11 cellular contexts compared by ENCODE assay signal in genomic region chr19:51123381-51124186, GRCh38. TPM values are rescaled to one million over a fixed set of nuclear protein-coding genes. Genes with fewer than 3 reads are reported as not detected.
A peak's percentile ranks its signal among the peaks of the same experiment; 100 is the strongest.
DNase-seq lines count a peak whose midpoint lies in the region; ATAC-seq, FAIRE-seq and TF ChIP-seq lines count a peak whose summit lies in the region.
"Had no signal": no experiment of that assay in that cellular context is flagged by ENCODE, and none has a peak within 500 bp of the region (broad histone marks: within the 10 kb centered on the region; RNA-seq: fewer than 3 reads in every experiment).

No MANE protein-coding gene starts in this region.

- WGBS in H1 (ENCODE audit: extremely low coverage in 1 of 2, insufficient coverage in 1 of 2, insufficient read length in 1 of 2, insufficient replicate concordance in 2 of 2, low coverage in 1 of 2, low lambda C conversion rate in 2 of 2, missing lambda C conversion rate in 1 of 2), 2 experiments, result 90% methylated on average over 15 of the region's 15 CpGs; no CpG with 5 or more reads in 1 of the 2 experiments
- WGBS in stomach, 5 donors, result 67 to 75% (median 70%) methylated on average over 15 of the region's 15 CpGs

- H3K4ac ChIP-seq in H1 (replicated peaks; ENCODE audit: insufficient read length, low read depth, low read length), result no peak overlapping the region

- H3K27ac ChIP-seq in H1 (ENCODE audit: low read depth, low read length) (no peak overlapping the region), stomach (peak overlapping the region in 3 of 5 donors; percentile 61 to 81 (median 74)), kidney (ENCODE audit: low read depth in 2 of 2, low read length in 2 of 2) (peak overlapping the region in 1 of 2 donors; percentile 9)
- H3K27ac ChIP-seq: tibial artery had no signal

- H3K27ac Mint-ChIP-seq in activated CD4-positive, alpha-beta T cell treated with anti-CD3 and anti-CD28 coated beads for 36 hours, result peak overlapping the region; percentile 83
- peak overlapping the region; percentile 88 for H3K27ac Mint-ChIP-seq in activated CD8-positive, alpha-beta T cell treated with anti-CD3 and anti-CD28 coated beads for 36 hours

- no peak overlapping the region for H2AK5ac ChIP-seq in H1 (ENCODE audit: low read depth, low read length)

- intact Hi-C loops in activated CD4-positive, alpha-beta T cell treated with anti-CD3 and anti-CD28 coated beads for 36 hours (cut with DNase I, micrococcal nuclease), result no loop called here
- intact Hi-C loops in activated CD8-positive, alpha-beta T cell treated with anti-CD3 and anti-CD28 coated beads for 36 hours (cut with micrococcal nuclease), result no loop called here
- intact Hi-C loops in stomach (cut with DNase I; ENCODE audit: low total_unique reads), result no loop called here
- intact Hi-C loops in kidney (cut with DNase I), result no loop called here

- H3K79me2 ChIP-seq in H1 (ENCODE audit: control insufficient read depth in 1 of 2, insufficient read depth in 2 of 2, low read length in 2 of 2), result no peaks in the 10 kb centered on the region

- no peak overlapping the region for H3K23ac ChIP-seq in H1 (ENCODE audit: insufficient read length)

- H3K56ac ChIP-seq in H1 (replicated peaks; ENCODE audit: insufficient read length, low read depth, low read length), result no peak overlapping the region

- no peaks in the 10 kb centered on the region for H3K9me3 Mint-ChIP-seq in activated CD4-positive, alpha-beta T cell treated with anti-CD3 and anti-CD28 coated beads for 36 hours (ENCODE audit: low read depth)
- no peaks in the 10 kb centered on the region for H3K9me3 Mint-ChIP-seq in activated CD8-positive, alpha-beta T cell treated with anti-CD3 and anti-CD28 coated beads for 36 hours

- no peaks in the 10 kb centered on the region for H3K36me3 ChIP-seq in H1 (ENCODE audit: control insufficient read depth in 2 of 4, insufficient read depth in 4 of 4, low read length in 3 of 4)
- no peaks in the 10 kb centered on the region for H3K36me3 ChIP-seq in stomach
- no peaks in the 10 kb centered on the region for H3K36me3 ChIP-seq in kidney (ENCODE audit: control insufficient read depth in 1 of 2, insufficient read depth in 2 of 2, low read length in 2 of 2)
- H3K36me3 ChIP-seq: tibial artery had no signal

- no peak overlapping the region for H3K4me3 ChIP-seq in H1 (ENCODE audit: extremely low read depth in 1 of 4, insufficient read depth in 2 of 4, low read depth in 3 of 4, low read length in 4 of 4)
- peak overlapping the region in 1 of 4 donors; percentile 9 for H3K4me3 ChIP-seq in stomach
- H3K4me3 ChIP-seq in kidney (ENCODE audit: low read length in 2 of 2), result no peak overlapping the region
- H3K4me3 ChIP-seq: tibial artery had no signal

- no peak overlapping the region for H3K4me2 ChIP-seq in H1 (ENCODE audit: insufficient read depth in 1 of 2, low read depth in 2 of 2, low read length in 2 of 2)

- H2AFZ ChIP-seq in H1 (ENCODE audit: low read length), result no peak overlapping the region; the same call in 1 of the 2 replicates

- TF ChIP-seq EP300 in H1 (IDR thresholded peaks at IDR 0.05; ENCODE audit: borderline replicate concordance in 1 of 2, low read depth in 2 of 2, low read length in 2 of 2) (no peak), stomach (IDR thresholded peaks at IDR 0.05) (no peak)

- H4K8ac ChIP-seq in H1 (ENCODE audit: extremely low read depth, insufficient read depth, low read length), result peak overlapping the region; percentile 43; the same call in 1 of the 2 replicates

- H3K23me2 ChIP-seq in H1 (ENCODE audit: low read depth, low read length), result no peaks in the 10 kb centered on the region; the same call in 1 of the 2 replicates

- no peak overlapping the region for H2BK120ac ChIP-seq in H1 (replicated peaks; ENCODE audit: low read depth, low read length)

- H2BK20ac ChIP-seq in H1 (ENCODE audit: low read length), result no peak overlapping the region

- no peak for TF ChIP-seq RAD21 in H1 (IDR thresholded peaks at IDR 0.05 in 1 of 2, conservative IDR thresholded peaks at IDR 0.05 in 1 of 2; ENCODE audit: low read depth in 2 of 2, low read length in 2 of 2)

- H3K79me1 ChIP-seq in H1 (ENCODE audit: low read depth, low read length), result no peaks in the 10 kb centered on the region

- H3K9ac ChIP-seq in H1 (replicated peaks in 1 of 4; ENCODE audit: extremely low read depth in 1 of 4, low read depth in 3 of 4, low read length in 3 of 4), result no peak overlapping the region
- no peak overlapping the region for H3K9ac ChIP-seq in kidney (ENCODE audit: low read length in 2 of 2)

- peak; percentile 71 for DNase-seq in activated CD4-positive, alpha-beta T cell treated with anti-CD3 and anti-CD28 coated beads for 36 hours
- no peak for DNase-seq in activated CD4-positive, alpha-beta T cell treated with anti-CD3 and anti-CD28 coated beads for 1 hour
- peak; percentile 75 for DNase-seq in activated CD8-positive, alpha-beta T cell treated with anti-CD3 and anti-CD28 coated beads for 36 hours
- DNase-seq in H1 (ENCODE audit: low read depth in 1 of 2, low spot score in 2 of 2) (no peak), stomach (peak; percentile 50), kidney (no peak), NCI-H1694 (lab: John Stamatoyannopoulos, UW) (no peak)
- DNase-seq: NCI-H2029 had no signal

- no peak for TF ChIP-seq CTCF in activated CD8-positive, alpha-beta T cell treated with anti-CD3 and anti-CD28 coated beads for 36 hours (IDR thresholded peaks at IDR 0.05)
- TF ChIP-seq CTCF in H1 (IDR thresholded peaks at IDR 0.05; ENCODE audit: control extremely low read depth in 1 of 3, insufficient read depth in 1 of 3, low read depth in 1 of 3, low read length in 3 of 3), result no peak
- TF ChIP-seq CTCF in stomach (IDR thresholded peaks at IDR 0.05), result no peak
- TF ChIP-seq CTCF in kidney (IDR thresholded peaks at IDR 0.05; ENCODE audit: borderline replicate concordance, extremely low read depth, insufficient read depth), result no peak

- H2BK5ac ChIP-seq in H1 (ENCODE audit: low read depth, low read length), result no peak overlapping the region

- no peaks in the 10 kb centered on the region for H4K20me1 ChIP-seq in H1 (replicated peaks in 1 of 2; ENCODE audit: control insufficient read depth in 1 of 2, insufficient read depth in 2 of 2, low read length in 2 of 2)

- H2BK12ac ChIP-seq in H1 (ENCODE audit: low read depth, low read length), result no peak overlapping the region

- no peak overlapping the region for H4K5ac ChIP-seq in H1 (ENCODE audit: insufficient read length, low read depth, low read length)

- no peak overlapping the region for H3K14ac ChIP-seq in H1 (ENCODE audit: insufficient read length)

- peak overlapping the region; percentile 38 for H3K4me3 Mint-ChIP-seq in activated CD4-positive, alpha-beta T cell treated with anti-CD3 and anti-CD28 coated beads for 36 hours
- peak overlapping the region; percentile 39 for H3K4me3 Mint-ChIP-seq in activated CD8-positive, alpha-beta T cell treated with anti-CD3 and anti-CD28 coated beads for 36 hours

- H3K18ac ChIP-seq in H1 (ENCODE audit: extremely low read depth, low read length), result no peak overlapping the region

- CTCF ChIA-PET in activated CD4-positive, alpha-beta T cell treated with anti-CD3 and anti-CD28 coated beads for 36 hours (lab: Charles Lee), result interaction anchor here (1.4 kb wide), 1 partner anchor 35 kb away, joined by 3 read pairs; no protein-coding TSS in a partner anchor
- CTCF ChIA-PET in activated CD8-positive, alpha-beta T cell treated with anti-CD3 and anti-CD28 coated beads for 36 hours (lab: Charles Lee), result interaction anchor here (1.2 to 1.5 kb wide), 3 partner anchors 11 to 103 kb away, joined by 3 to 4 read pairs (median 3); no protein-coding TSS in a partner anchor
- CTCF ChIA-PET in H1 (lab: Charles Lee; ENCODE audit: partially characterized antibody), result interaction anchor here (1.5 kb wide), 1 partner anchor 12 kb away, joined by 4 read pairs; no protein-coding TSS in a partner anchor

- H3K4me1 ChIP-seq in H1 (replicated peaks in 1 of 4; ENCODE audit: control insufficient read depth in 3 of 4, insufficient read depth in 4 of 4, low read length in 3 of 4), result peaks cover 0 to 2% (median 0%) of the 10 kb centered on the region in 4 experiments; a peak in 1 of 7 replicates
- peaks cover 0 to 7% (median 4%) of the 10 kb centered on the region in 4 donors for H3K4me1 ChIP-seq in stomach
- H3K4me1 ChIP-seq in kidney (ENCODE audit: control insufficient read depth in 1 of 2, insufficient read depth in 1 of 2, low read depth in 1 of 2, low read length in 2 of 2), result peaks cover 0 to 8% of the 10 kb centered on the region in 2 donors
- H3K4me1 ChIP-seq: tibial artery had no signal

- H3K9me3 ChIP-seq in H1 (ENCODE audit: insufficient read depth in 2 of 2, low read depth in 1 of 2, low read length in 1 of 2) (no peaks in the 10 kb centered on the region), stomach (no peaks in the 10 kb centered on the region), kidney (ENCODE audit: control insufficient read depth in 1 of 2, low read length in 2 of 2) (no peaks in the 10 kb centered on the region)
- H3K9me3 ChIP-seq: tibial artery had no signal

- H4K91ac ChIP-seq in H1 (replicated peaks; ENCODE audit: insufficient read length, low read length), result no peak overlapping the region

- TF ChIP-seq POLR2A in H1 (IDR thresholded peaks at IDR 0.05; ENCODE audit: control extremely low read depth in 1 of 2, low read depth in 2 of 2, low read length in 2 of 2) (no peak), stomach (IDR thresholded peaks at IDR 0.05) (no peak)

- ATAC-seq in activated CD4-positive, alpha-beta T cell treated with anti-CD3 and anti-CD28 coated beads for 36 hours, result peak; percentile 79
- peak; percentile 76 for ATAC-seq in activated CD8-positive, alpha-beta T cell treated with anti-CD3 and anti-CD28 coated beads for 36 hours
- no peak for ATAC-seq in HG03521 (IDR thresholded peaks at IDR 0.05; ENCODE audit: unreplicated experiment)

- no peaks in the 10 kb centered on the region for H3K27me3 Mint-ChIP-seq in activated CD4-positive, alpha-beta T cell treated with anti-CD3 and anti-CD28 coated beads for 36 hours
- H3K27me3 Mint-ChIP-seq in activated CD8-positive, alpha-beta T cell treated with anti-CD3 and anti-CD28 coated beads for 36 hours, result no peaks in the 10 kb centered on the region

- H2BK15ac ChIP-seq in H1 (ENCODE audit: low read length), result no peak overlapping the region

- no peaks in the 10 kb centered on the region for H3K36me3 Mint-ChIP-seq in activated CD4-positive, alpha-beta T cell treated with anti-CD3 and anti-CD28 coated beads for 36 hours (ENCODE audit: low read depth)
- H3K36me3 Mint-ChIP-seq in activated CD8-positive, alpha-beta T cell treated with anti-CD3 and anti-CD28 coated beads for 36 hours (ENCODE audit: low read depth), result peaks cover 2% of the 10 kb centered on the region

- POLR2A ChIA-PET in activated CD4-positive, alpha-beta T cell treated with anti-CD3 and anti-CD28 coated beads for 36 hours (lab: Charles Lee), result no interaction called here
- POLR2A ChIA-PET in activated CD8-positive, alpha-beta T cell treated with anti-CD3 and anti-CD28 coated beads for 36 hours (lab: Charles Lee), result interaction anchor here (1.0 kb wide), 1 partner anchor 10 kb away, joined by 3 read pairs; no protein-coding TSS in a partner anchor
- POLR2A ChIA-PET in H1 (lab: Charles Lee; ENCODE audit: partially characterized antibody), result no interaction called here

- FAIRE-seq in H1 (lab: Jason Lieb, UNC), result no peak
- FAIRE-seq in kidney (lab: Jason Lieb, UNC), result no peak
- FAIRE-seq: keratinocyte had no signal

- peaks cover 67% of the 10 kb centered on the region for H3K4me1 Mint-ChIP-seq in activated CD4-positive, alpha-beta T cell treated with anti-CD3 and anti-CD28 coated beads for 36 hours
- peaks cover 67% of the 10 kb centered on the region for H3K4me1 Mint-ChIP-seq in activated CD8-positive, alpha-beta T cell treated with anti-CD3 and anti-CD28 coated beads for 36 hours (ENCODE audit: low read depth)

- no peaks in the 10 kb centered on the region; a peak in 1 of 7 replicates for H3K27me3 ChIP-seq in H1 (replicated peaks in 1 of 4; ENCODE audit: control insufficient read depth in 3 of 4, extremely low read depth in 1 of 4, insufficient read depth in 3 of 4, low read length in 3 of 4)
- peaks cover 0 to 38% (median 0%) of the 10 kb centered on the region in 3 donors for H3K27me3 ChIP-seq in stomach

RNA-seq across cellular contexts. Expression of gene SIGLEC9, which starts 1.1 kb away (rescaled TPM):
- under 1 TPM; 0.37 to 0.49 TPM for total RNA-seq in activated CD4-positive, alpha-beta T cell treated with anti-CD3 and anti-CD28 coated beads for 36 hours
- under 1 TPM; 0.40 to 0.65 TPM for total RNA-seq in activated CD8-positive, alpha-beta T cell treated with anti-CD3 and anti-CD28 coated beads for 36 hours
- not detected in 2 replicates for total RNA-seq in H1 (2021; fragmentation: NEBNext Ultra II Directional; extraction: Animal tissue kit (Norgen Biotek cat#: 25700))
- polyA plus RNA-seq in H1 (2011; rRNA removed) (0.05 TPM in 1 of 2 replicates, not detected in the other), stomach (1 to 10 TPM in 1 of 3 donors, under 1 TPM in 2; 0.61 to 3.6 (median 0.80) TPM), kidney (ENCODE audit: insufficient read depth, low read depth, low replicate concordance) (1.6 TPM)
- polyA plus RNA-seq in H1 (2011; cell fraction: cytosol; rRNA removed), result not detected
- polyA plus RNA-seq in H1 (2011; cell fraction: nucleus; rRNA removed), result not detected
- not detected in 4 replicates for polyA plus RNA-seq in H1 (2012, experiment 1 of 2)
- polyA plus RNA-seq in H1 (2012, experiment 2 of 2), result not detected
- polyA plus RNA-seq in H1 (2013, experiment 1 of 2), result not detected
- polyA plus RNA-seq in H1 (2013, experiment 2 of 2), result not detected
- polyA minus RNA-seq in H1 (2011; rRNA and poly(A)+ RNA removed), result not detected in 2 replicates
- not detected for polyA minus RNA-seq in H1 (2011; cell fraction: cytosol; rRNA and poly(A)+ RNA removed)
- not detected for polyA minus RNA-seq in H1 (2011; cell fraction: nucleus; rRNA and poly(A)+ RNA removed)
- total RNA-seq in stomach (10 to 100 TPM in 1 of 5 donors, 1 to 10 TPM in 3, not detected in 1; 1.1 to 13.9 (median 1.9) TPM), kidney (8.1 TPM)
- polyA plus RNA-seq: keratinocyte had no signal

RNA-seq across cellular contexts. Expression of gene CTU1, which starts 15.4 kb away (rescaled TPM):
- 1 to 10 TPM; 7.2 to 9.1 TPM for total RNA-seq in activated CD4-positive, alpha-beta T cell treated with anti-CD3 and anti-CD28 coated beads for 36 hours
- total RNA-seq in activated CD8-positive, alpha-beta T cell treated with anti-CD3 and anti-CD28 coated beads for 36 hours, result 10 to 100 TPM; 10.6 to 11.1 TPM
- total RNA-seq in H1 (2021; fragmentation: NEBNext Ultra II Directional; extraction: Animal tissue kit (Norgen Biotek cat#: 25700)), result 7.2 and 8.1 TPM in 2 replicates
- polyA plus RNA-seq in H1 (2011; rRNA removed) (4.6 and 6.6 TPM in 2 replicates), stomach (1 to 10 TPM; 2.4 to 5.3 (median 2.8) TPM), kidney (ENCODE audit: insufficient read depth, low read depth, low replicate concordance) (5.2 TPM)
- 5.2 TPM for polyA plus RNA-seq in H1 (2011; cell fraction: cytosol; rRNA removed)
- polyA plus RNA-seq in H1 (2011; cell fraction: nucleus; rRNA removed), result 12.7 TPM
- 2.9 to 4.4 TPM (median 3.7 TPM) in 4 replicates for polyA plus RNA-seq in H1 (2012, experiment 1 of 2)
- 1.4 TPM for polyA plus RNA-seq in H1 (2012, experiment 2 of 2)
- polyA plus RNA-seq in H1 (2013, experiment 1 of 2), result 3.1 TPM
- 2.6 TPM for polyA plus RNA-seq in H1 (2013, experiment 2 of 2)
- 1.4 and 1.6 TPM in 2 replicates for polyA minus RNA-seq in H1 (2011; rRNA and poly(A)+ RNA removed)
- polyA minus RNA-seq in H1 (2011; cell fraction: cytosol; rRNA and poly(A)+ RNA removed), result 3.9 TPM
- 4.5 TPM for polyA minus RNA-seq in H1 (2011; cell fraction: nucleus; rRNA and poly(A)+ RNA removed)
- total RNA-seq in stomach (10 to 100 TPM in 2 of 5 donors, 1 to 10 TPM in 2, under 1 TPM in 1; 0.58 to 47.3 (median 7.4) TPM), kidney (8.4 TPM)

RNA-seq across cellular contexts. Expression of gene SIGLEC7, which starts 18.5 kb away (rescaled TPM):
- total RNA-seq in activated CD4-positive, alpha-beta T cell treated with anti-CD3 and anti-CD28 coated beads for 36 hours, result not detected
- not detected for total RNA-seq in activated CD8-positive, alpha-beta T cell treated with anti-CD3 and anti-CD28 coated beads for 36 hours
- total RNA-seq in H1 (2021; fragmentation: NEBNext Ultra II Directional; extraction: Animal tissue kit (Norgen Biotek cat#: 25700)), result not detected in 2 replicates
- polyA plus RNA-seq in H1 (2011; rRNA removed) (not detected in 2 replicates), stomach (1 to 10 TPM in 1 of 3 donors, under 1 TPM in 1, not detected in 1; 0.50 to 1.8 TPM), kidney (ENCODE audit: insufficient read depth, low read depth, low replicate concordance) (1.2 TPM)
- not detected for polyA plus RNA-seq in H1 (2011; cell fraction: cytosol; rRNA removed)
- not detected for polyA plus RNA-seq in H1 (2011; cell fraction: nucleus; rRNA removed)
- polyA plus RNA-seq in H1 (2012, experiment 1 of 2), result not detected in 4 replicates
- not detected for polyA plus RNA-seq in H1 (2012, experiment 2 of 2)
- not detected for polyA plus RNA-seq in H1 (2013, experiment 1 of 2)
- not detected for polyA plus RNA-seq in H1 (2013, experiment 2 of 2)
- not detected in 2 replicates for polyA minus RNA-seq in H1 (2011; rRNA and poly(A)+ RNA removed)
- not detected for polyA minus RNA-seq in H1 (2011; cell fraction: cytosol; rRNA and poly(A)+ RNA removed)
- polyA minus RNA-seq in H1 (2011; cell fraction: nucleus; rRNA and poly(A)+ RNA removed), result not detected
- total RNA-seq in stomach (1 to 10 TPM in 1 of 5 donors, under 1 TPM in 1, not detected in 3; 0.18 to 1.3 TPM), kidney (4.0 TPM)
- polyA plus RNA-seq: keratinocyte had no signal

RNA-seq across cellular contexts. Expression of gene KLK14, which starts 40.9 kb away (rescaled TPM):
- total RNA-seq in activated CD4-positive, alpha-beta T cell treated with anti-CD3 and anti-CD28 coated beads for 36 hours, result 1 to 10 TPM in 1 of 2 experiments, under 1 TPM in 1; 0.69 to 1.1 TPM
- under 1 TPM; 0.32 to 0.43 TPM for total RNA-seq in activated CD8-positive, alpha-beta T cell treated with anti-CD3 and anti-CD28 coated beads for 36 hours
- 0.40 and 1.2 TPM in 2 replicates for total RNA-seq in H1 (2021; fragmentation: NEBNext Ultra II Directional; extraction: Animal tissue kit (Norgen Biotek cat#: 25700))
- polyA plus RNA-seq in H1 (2011; rRNA removed), result 0.09 and 0.22 TPM in 2 replicates
- polyA plus RNA-seq in H1 (2011; cell fraction: cytosol; rRNA removed), result 0.32 TPM
- polyA plus RNA-seq in H1 (2011; cell fraction: nucleus; rRNA removed), result 2.3 TPM
- 0.64 to 0.87 TPM (median 0.86 TPM) in 4 replicates for polyA plus RNA-seq in H1 (2012, experiment 1 of 2)
- polyA plus RNA-seq in H1 (2012, experiment 2 of 2), result not detected
- 0.24 TPM for polyA plus RNA-seq in H1 (2013, experiment 1 of 2)
- 0.28 TPM for polyA plus RNA-seq in H1 (2013, experiment 2 of 2)
- not detected in 2 replicates for polyA minus RNA-seq in H1 (2011; rRNA and poly(A)+ RNA removed)
- polyA minus RNA-seq in H1 (2011; cell fraction: cytosol; rRNA and poly(A)+ RNA removed), result not detected
- polyA minus RNA-seq in H1 (2011; cell fraction: nucleus; rRNA and poly(A)+ RNA removed), result not detected
- total RNA-seq in stomach, result not detected
- polyA plus RNA-seq in stomach, result under 1 TPM in 2 of 3 donors, not detected in 1; 0.31 to 0.35 TPM
- 0.22 TPM for total RNA-seq in kidney
- polyA plus RNA-seq in kidney (ENCODE audit: insufficient read depth, low read depth, low replicate concordance), result not detected

RNA-seq across cellular contexts. Expression of gene KLK13, which starts 58.7 kb away (rescaled TPM):
- total RNA-seq in activated CD4-positive, alpha-beta T cell treated with anti-CD3 and anti-CD28 coated beads for 36 hours, result not detected
- total RNA-seq in activated CD8-positive, alpha-beta T cell treated with anti-CD3 and anti-CD28 coated beads for 36 hours, result not detected
- total RNA-seq in H1 (2021; fragmentation: NEBNext Ultra II Directional; extraction: Animal tissue kit (Norgen Biotek cat#: 25700)), result 4.2 and 5.0 TPM in 2 replicates
- polyA plus RNA-seq in H1 (2011; rRNA removed) (4.5 and 4.6 TPM in 2 replicates), stomach (10 to 100 TPM in 1 of 3 donors, 1 to 10 TPM in 2; 3.2 to 82.1 (median 9.5) TPM), kidney (ENCODE audit: insufficient read depth, low read depth, low replicate concordance) (not detected)
- 4.3 TPM for polyA plus RNA-seq in H1 (2011; cell fraction: cytosol; rRNA removed)
- 4.7 TPM for polyA plus RNA-seq in H1 (2011; cell fraction: nucleus; rRNA removed)
- polyA plus RNA-seq in H1 (2012, experiment 1 of 2), result 2.9 to 5.7 TPM (median 4.5 TPM) in 4 replicates
- 3.4 TPM for polyA plus RNA-seq in H1 (2012, experiment 2 of 2)
- polyA plus RNA-seq in H1 (2013, experiment 1 of 2), result 5.6 TPM
- polyA plus RNA-seq in H1 (2013, experiment 2 of 2), result 6.6 TPM
- polyA minus RNA-seq in H1 (2011; rRNA and poly(A)+ RNA removed), result 2.6 and 8.2 TPM in 2 replicates
- polyA minus RNA-seq in H1 (2011; cell fraction: cytosol; rRNA and poly(A)+ RNA removed), result not detected
- 1.5 TPM for polyA minus RNA-seq in H1 (2011; cell fraction: nucleus; rRNA and poly(A)+ RNA removed)
- total RNA-seq in stomach (1 to 10 TPM in 1 of 5 donors, not detected in 4; 10.0 TPM), kidney (not detected)

Comparison
In these comparisons a context has a peak if more than half of its experiments do, and no peak if none do; other contexts are left out.
1. DNase-seq: peak in activated CD4-positive, alpha-beta T cell treated with anti-CD3 and anti-CD28 coated beads for 36 hours (single experiment), activated CD8-positive, alpha-beta T cell treated with anti-CD3 and anti-CD28 coated beads for 36 hours (single experiment) and stomach (single experiment); none in activated CD4-positive, alpha-beta T cell treated with anti-CD3 and anti-CD28 coated beads for 1 hour (single experiment), H1 (0 of 2), kidney (single experiment) and NCI-H1694 (single experiment).